In genomic region chr13:97076898-97077297, GRCh38 we compare ENCODE assay signal across 1 cellular context.
TF ChIP-seq lines count a peak whose summit lies in the region.

No MANE protein-coding gene starts in this region.

TF ChIP-seq in IMR-90, 13 proteins besides CTCF, POLR2A, EP300 and RAD21 (continued from another document):
- TF ChIP-seq ELK1 (IDR thresholded peaks at IDR 0.05; ENCODE audit: borderline replicate concordance, low read depth, low read length) (no peak), MAFK (IDR thresholded peaks at IDR 0.05; ENCODE audit: low read depth, low read length) (no peak), RFX5 (IDR thresholded peaks at IDR 0.05; ENCODE audit: low read depth, low read length) (no peak), SMC3 (IDR thresholded peaks at IDR 0.05; ENCODE audit: low read depth, low read length) (no peak), FOS (IDR thresholded peaks at IDR 0.05; ENCODE audit: low read depth, low read length) (no peak)
